ENCODE assay signal across 13 cellular contexts in the genomic region with DNA sequence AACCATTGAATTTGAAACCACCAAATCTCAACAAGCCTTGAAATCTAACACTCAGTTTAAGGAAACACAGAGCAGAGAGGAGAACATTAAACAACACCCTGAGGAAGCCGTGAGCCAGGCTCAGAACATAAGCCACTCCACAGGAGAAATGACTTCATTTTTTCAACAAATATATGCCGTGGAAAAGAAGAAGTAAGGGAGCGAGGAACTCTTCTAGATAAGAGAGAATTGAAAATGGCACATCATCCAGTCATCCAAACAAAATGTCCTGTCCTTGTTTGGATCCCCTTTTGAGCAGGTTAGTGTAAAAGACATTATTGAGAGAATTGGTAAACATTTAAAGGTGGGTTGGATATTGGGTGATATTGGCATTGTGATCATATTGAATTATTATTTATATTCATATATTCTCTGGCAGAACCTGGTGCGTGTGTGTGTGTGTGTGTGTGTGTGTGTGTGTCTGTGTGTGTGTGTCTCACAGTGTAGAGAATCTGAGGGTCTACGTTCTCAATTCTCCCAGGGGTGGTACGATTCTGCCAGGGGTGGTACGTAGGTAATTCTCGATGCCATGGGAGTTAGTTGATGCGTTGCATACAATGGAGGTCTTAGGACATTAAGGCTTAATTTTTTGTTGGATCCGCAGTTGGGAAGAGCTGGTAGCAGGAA.
DNase-seq lines count a peak whose midpoint lies in the region; ATAC-seq and TF ChIP-seq lines count a peak whose summit lies in the region.
"Had no signal": no experiment of that assay in that cellular context is flagged by ENCODE, and none has a peak within 500 bp of the region (broad histone marks: within the 10 kb centered on the region; RNA-seq: fewer than 3 reads in every experiment).

No MANE protein-coding gene starts in this region.

- no peak for ATAC-seq in activated naive CD8-positive, alpha-beta T cell treated with anti-CD3 and anti-CD28 coated beads, Interleukin-2, amount 10 ng/mL, durations not matched to agents 7 days and 5 days (ENCODE audit: low read depth)
- ATAC-seq in GM18873 (IDR thresholded peaks at IDR 0.05; ENCODE audit: low FRiP score, unreplicated experiment), result no peak
- no peak for ATAC-seq in upper lobe of left lung (ENCODE audit: low FRiP score in 2 of 2)
- ATAC-seq: psoas muscle had no signal

- TF ChIP-seq CTCF in progenitor cell of endocrine pancreas (IDR thresholded peaks at IDR 0.05; ENCODE audit: unreplicated experiment) (no peak), upper lobe of left lung (IDR thresholded peaks at IDR 0.05) (no peak)

- H3K36me3 ChIP-seq in KOPT-K1 (ENCODE audit: insufficient read depth, low read length) (no peaks in the 10 kb centered on the region), upper lobe of left lung (no peaks in the 10 kb centered on the region)

- TF ChIP-seq POLR2A in upper lobe of left lung (IDR thresholded peaks at IDR 0.05), result no peak

- POLR2A ChIA-PET in activated naive CD8-positive, alpha-beta T cell treated with anti-CD3 and anti-CD28 coated beads, Interleukin-2, amount 10 ng/mL, durations not matched to agents 7 days and 5 days (lab: Charles Lee), result interaction anchor here (1.0 to 8.9 kb wide), 12 partner anchors 17 to 241 kb away, joined by 3 to 168 read pairs (median 6); partner anchors contain the start of genes EIF4A2 and ST6GAL1

- peak overlapping the region; percentile 98 for H3K27ac Mint-ChIP-seq in activated CD4-positive, alpha-beta T cell treated with anti-CD3 and anti-CD28 coated beads, Interleukin-2, amount 10 ng/mL, durations not matched to agents 24 days and 14 days
- H3K27ac Mint-ChIP-seq in activated naive CD8-positive, alpha-beta T cell treated with anti-CD3 and anti-CD28 coated beads, Interleukin-2, amount 10 ng/mL, durations not matched to agents 7 days and 5 days, result peak overlapping the region; percentile 97
- peak overlapping the region; percentile 73 for H3K27ac Mint-ChIP-seq in progenitor cell of endocrine pancreas

- peaks cover 7% of the 10 kb centered on the region for H3K9me3 Mint-ChIP-seq in activated CD4-positive, alpha-beta T cell treated with anti-CD3 and anti-CD28 coated beads, Interleukin-2, amount 10 ng/mL, durations not matched to agents 24 days and 14 days
- H3K9me3 Mint-ChIP-seq in activated naive CD8-positive, alpha-beta T cell treated with anti-CD3 and anti-CD28 coated beads, Interleukin-2, amount 10 ng/mL, durations not matched to agents 7 days and 5 days, result no peaks in the 10 kb centered on the region
- H3K9me3 Mint-ChIP-seq in progenitor cell of endocrine pancreas (ENCODE audit: low read depth), result no peaks in the 10 kb centered on the region

- H3K4me1 ChIP-seq in upper lobe of left lung, result peaks cover 6 to 11% (median 8%) of the 10 kb centered on the region in 4 donors
- H3K4me1 ChIP-seq: psoas muscle had no signal

- no peak for TF ChIP-seq EP300 in upper lobe of left lung (IDR thresholded peaks at IDR 0.05)

- no peaks in the 10 kb centered on the region for H3K27me3 Mint-ChIP-seq in activated CD4-positive, alpha-beta T cell treated with anti-CD3 and anti-CD28 coated beads, Interleukin-2, amount 10 ng/mL, durations not matched to agents 24 days and 14 days
- H3K27me3 Mint-ChIP-seq in activated naive CD8-positive, alpha-beta T cell treated with anti-CD3 and anti-CD28 coated beads, Interleukin-2, amount 10 ng/mL, durations not matched to agents 7 days and 5 days, result no peaks in the 10 kb centered on the region
- no peaks in the 10 kb centered on the region for H3K27me3 Mint-ChIP-seq in progenitor cell of endocrine pancreas

- 68 to 78% methylated on average over 10 of the region's 10 CpGs for WGBS in upper lobe of left lung, 2 donors

- DNase-seq in activated CD4-positive, alpha-beta T cell treated with anti-CD3 and anti-CD28 coated beads, Interleukin-2, amount 10 ng/mL, durations not matched to agents 24 days and 14 days, result no peak
- DNase-seq in activated CD4-positive, alpha-beta T cell treated with anti-CD3 and anti-CD28 coated beads for 1 hour, result no peak
- no peak for DNase-seq in activated naive CD8-positive, alpha-beta T cell treated with anti-CD3 and anti-CD28 coated beads, Interleukin-2, amount 10 ng/mL, durations not matched to agents 7 days and 5 days
- DNase-seq in progenitor cell of endocrine pancreas (ENCODE audit: low spot score, unreplicated experiment), result no peak
- no peak for DNase-seq in NCI-H1092 (lab: John Stamatoyannopoulos, UW)
- no peak for DNase-seq in upper lobe of left lung
- DNase-seq: DMS153, foreskin melanocyte, GOT3, mucosa of descending colon, psoas muscle had no signal

- peaks cover 51% of the 10 kb centered on the region for H3K4me1 Mint-ChIP-seq in activated CD4-positive, alpha-beta T cell treated with anti-CD3 and anti-CD28 coated beads, Interleukin-2, amount 10 ng/mL, durations not matched to agents 24 days and 14 days
- H3K4me1 Mint-ChIP-seq in activated naive CD8-positive, alpha-beta T cell treated with anti-CD3 and anti-CD28 coated beads, Interleukin-2, amount 10 ng/mL, durations not matched to agents 7 days and 5 days, result peaks cover 49% of the 10 kb centered on the region
- H3K4me1 Mint-ChIP-seq in progenitor cell of endocrine pancreas (ENCODE audit: low read depth), result peaks cover 36% of the 10 kb centered on the region

- peaks cover 37% of the 10 kb centered on the region for H3K36me3 Mint-ChIP-seq in activated CD4-positive, alpha-beta T cell treated with anti-CD3 and anti-CD28 coated beads, Interleukin-2, amount 10 ng/mL, durations not matched to agents 24 days and 14 days (ENCODE audit: low read depth)
- peaks cover 33% of the 10 kb centered on the region for H3K36me3 Mint-ChIP-seq in activated naive CD8-positive, alpha-beta T cell treated with anti-CD3 and anti-CD28 coated beads, Interleukin-2, amount 10 ng/mL, durations not matched to agents 7 days and 5 days
- peaks cover 5% of the 10 kb centered on the region for H3K36me3 Mint-ChIP-seq in progenitor cell of endocrine pancreas (ENCODE audit: insufficient read depth)

- peak overlapping the region; percentile 83 for H3K4me3 Mint-ChIP-seq in activated CD4-positive, alpha-beta T cell treated with anti-CD3 and anti-CD28 coated beads, Interleukin-2, amount 10 ng/mL, durations not matched to agents 24 days and 14 days
- peak overlapping the region; percentile 88 for H3K4me3 Mint-ChIP-seq in activated naive CD8-positive, alpha-beta T cell treated with anti-CD3 and anti-CD28 coated beads, Interleukin-2, amount 10 ng/mL, durations not matched to agents 7 days and 5 days
- H3K4me3 Mint-ChIP-seq in progenitor cell of endocrine pancreas (ENCODE audit: low read depth), result no peak overlapping the region

- H3K9me3 ChIP-seq in KOPT-K1 (ENCODE audit: insufficient read depth, low read length, poor library complexity, severe bottlenecking) (no peaks in the 10 kb centered on the region), upper lobe of left lung (no peaks in the 10 kb centered on the region)
- H3K9me3 ChIP-seq: mucosa of descending colon, psoas muscle had no signal

- H3K27ac ChIP-seq in KOPT-K1 (ENCODE audit: low read depth, low read length, poor library complexity, severe bottlenecking) (peak overlapping the region; percentile 80), upper lobe of left lung (peak overlapping the region in 2 of 4 donors; percentile 2 to 46)
- H3K27ac ChIP-seq: psoas muscle had no signal

- H3K27me3 ChIP-seq in upper lobe of left lung, result no peaks in the 10 kb centered on the region

- no peak overlapping the region for H3K4me3 ChIP-seq in upper lobe of left lung
- H3K4me3 ChIP-seq: mucosa of descending colon, psoas muscle had no signal

- intact Hi-C loops in activated CD4-positive, alpha-beta T cell treated with anti-CD3 and anti-CD28 coated beads, Interleukin-2, amount 10 ng/mL, durations not matched to agents 24 days and 14 days (cut with micrococcal nuclease), result loop anchor here (1.0 to 5.0 kb wide), 11 partner anchors 12 to 1087 kb away; partner anchors contain the start of genes EIF4A2, RPL39L and TRA2B
